Comparison of ENCODE assay signal across 36 cellular contexts in the genomic region with DNA sequence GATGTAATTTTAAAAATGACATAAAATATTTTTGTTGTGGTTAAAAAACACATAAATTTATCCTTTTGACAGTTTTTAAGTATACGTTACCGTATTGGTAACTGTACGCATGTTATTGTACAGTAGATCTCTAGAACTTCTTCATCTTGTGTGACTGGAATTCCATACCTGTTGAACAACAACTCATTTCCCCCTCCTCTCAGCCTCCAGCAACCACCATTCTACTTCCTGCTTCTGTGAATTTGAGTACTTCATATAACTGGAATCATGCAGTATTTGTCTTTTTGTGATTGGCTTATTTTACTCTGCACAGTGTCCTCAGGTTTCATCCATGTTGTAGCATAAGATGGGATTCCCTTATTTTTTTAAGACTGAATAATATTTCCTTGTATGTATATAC.
"Had no signal": no experiment of that assay in that cellular context is flagged by ENCODE, and none has a peak within 500 bp of the region (broad histone marks: within the 10 kb centered on the region; RNA-seq: fewer than 3 reads in every experiment).

No MANE protein-coding gene starts in this region.

- H3K9me3 ChIP-seq: Peyer's patch had no signal

- ATAC-seq: activated CD8-positive, alpha-beta T cell treated with anti-CD3 and anti-CD28 coated beads, Interleukin-2, amount 10 ng/mL, durations not matched to agents 7 days and 5 days; activated naive CD8-positive, alpha-beta T cell treated with anti-CD3 and anti-CD28 coated beads, Interleukin-2, amount 50 U/mL, for 24 hours; PC-3; SK-N-SH treated with all-trans-retinoic acid at 6 μM for 48 hours had no signal

- DNase-seq: activated CD4-positive, alpha-beta T cell treated with anti-CD3 and anti-CD28 coated beads for 1 hour; activated CD4-positive, alpha-beta T cell treated with anti-CD3 and anti-CD28 coated beads, Interleukin-2, amount 10 ng/mL, durations not matched to agents 24 days and 14 days; activated CD4-positive, alpha-beta T cell treated with anti-CD3 and anti-CD28 coated beads, Interleukin-2, amount 50 U/mL, for 48 hours; activated CD4-positive, CD25-positive, alpha-beta regulatory T cell; activated CD8-positive, alpha-beta T cell treated with anti-CD3 and anti-CD28 coated beads, Interleukin-2, amount 10 ng/mL, durations not matched to agents 7 days and 5 days; activated gamma-delta T cell treated with Interleukin-2 at 50 U/mL for 16 hours; activated naive CD4-positive, alpha-beta T cell treated with anti-CD3 and anti-CD28 coated beads for 36 hours; activated naive CD8-positive, alpha-beta T cell treated with anti-CD3 and anti-CD28 coated beads, Interleukin-2, amount 50 U/mL, for 24 hours; activated T-cell treated with anti-CD3 and anti-CD28 coated beads, Interleukin-2, amount 50 U/mL, for 24 hours; anterior cingulate cortex; caudate nucleus; cerebellar nuclear complex; MM.1S; MV-4-11; NCI-H1092; NCI-H1436 treated with DMSO at 0.1 percent for 48 hours; NCI-H1694 treated with DMSO at 0.1 percent for 48 hours; NCI-H2081; NCI-H226; NCI-H446 treated with DMSO at 0.1 percent for 48 hours; NCI-H526; NCI-H748 treated with DMSO at 0.1 percent for 48 hours; NK-92 treated with Interleukin-12 subunit alpha and Interleukin-12 subunit beta, amount 100 ng/mL, for 24 hours; PC-3; Peyer's patch; RPMI8226; SHP77 treated with DMSO at 0.1 percent for 48 hours; T-helper 1 cell; T-helper 2 cell; T-helper 9 cell had no signal

- H3K4me1 Mint-ChIP-seq: brain had no signal

- H3K4me3 Mint-ChIP-seq: activated CD4-positive, alpha-beta T cell treated with anti-CD3 and anti-CD28 coated beads, Interleukin-2, amount 10 ng/mL, durations not matched to agents 24 days and 14 days; activated CD8-positive, alpha-beta T cell treated with anti-CD3 and anti-CD28 coated beads, Interleukin-2, amount 10 ng/mL, durations not matched to agents 7 days and 5 days; activated naive CD4-positive, alpha-beta T cell treated with anti-CD3 and anti-CD28 coated beads for 36 hours; activated naive CD8-positive, alpha-beta T cell; activated naive CD8-positive, alpha-beta T cell treated with anti-CD3 and anti-CD28 coated beads, Interleukin-2, amount 50 U/mL, for 24 hours; activated T-cell treated with anti-CD3 and anti-CD28 coated beads, Interleukin-2, amount 50 U/mL, for 24 hours; brain had no signal

- H3K9me3 Mint-ChIP-seq: activated CD4-positive, alpha-beta T cell treated with anti-CD3 and anti-CD28 coated beads, Interleukin-2, amount 10 ng/mL, durations not matched to agents 24 days and 14 days; activated naive CD4-positive, alpha-beta T cell treated with anti-CD3 and anti-CD28 coated beads for 36 hours; activated naive CD8-positive, alpha-beta T cell treated with anti-CD3 and anti-CD28 coated beads, Interleukin-2, amount 50 U/mL, for 24 hours; activated T-cell treated with anti-CD3 and anti-CD28 coated beads, Interleukin-2, amount 50 U/mL, for 24 hours; activated T-helper 2 cell treated with anti-CD3 and anti-CD28 coated beads, Interferon-gamma antibody, Interleukin-2, Interleukin-4, amounts not matched to agents 10 μg/mL and 5 μg/mL and 100 μg/mL, durations not matched to agents 14 hours and 24 hours and 36 hours had no signal

- H3K4me3 ChIP-seq: Peyer's patch had no signal

- H3K27me3 Mint-ChIP-seq: activated CD4-positive, alpha-beta T cell treated with anti-CD3 and anti-CD28 coated beads, Interleukin-2, amount 10 ng/mL, durations not matched to agents 24 days and 14 days; activated naive CD8-positive, alpha-beta T cell; activated naive CD8-positive, alpha-beta T cell treated with anti-CD3 and anti-CD28 coated beads, Interleukin-2, amount 50 U/mL, for 24 hours; activated T-cell treated with anti-CD3 and anti-CD28 coated beads, Interleukin-2, amount 50 U/mL, for 24 hours; brain had no signal

- H3K27ac Mint-ChIP-seq: activated CD4-positive, alpha-beta T cell treated with anti-CD3 and anti-CD28 coated beads, Interleukin-2, amount 10 ng/mL, durations not matched to agents 24 days and 14 days; activated CD8-positive, alpha-beta T cell treated with anti-CD3 and anti-CD28 coated beads, Interleukin-2, amount 10 ng/mL, durations not matched to agents 7 days and 5 days; activated naive CD4-positive, alpha-beta T cell treated with anti-CD3 and anti-CD28 coated beads for 36 hours; activated naive CD8-positive, alpha-beta T cell; activated naive CD8-positive, alpha-beta T cell treated with anti-CD3 and anti-CD28 coated beads, Interleukin-2, amount 50 U/mL, for 24 hours; activated T-cell treated with anti-CD3 and anti-CD28 coated beads, Interleukin-2, amount 50 U/mL, for 24 hours; activated T-helper 2 cell treated with anti-CD3 and anti-CD28 coated beads, Interferon-gamma antibody, Interleukin-2, Interleukin-4, amounts not matched to agents 10 μg/mL and 5 μg/mL and 100 μg/mL, durations not matched to agents 14 hours and 24 hours and 36 hours; brain had no signal

- H3K4me1 ChIP-seq: Peyer's patch had no signal

- H3K27me3 ChIP-seq: Peyer's patch had no signal

- H3K27ac ChIP-seq: KMS-11, Peyer's patch, VCaP had no signal
